In the genomic region with DNA sequence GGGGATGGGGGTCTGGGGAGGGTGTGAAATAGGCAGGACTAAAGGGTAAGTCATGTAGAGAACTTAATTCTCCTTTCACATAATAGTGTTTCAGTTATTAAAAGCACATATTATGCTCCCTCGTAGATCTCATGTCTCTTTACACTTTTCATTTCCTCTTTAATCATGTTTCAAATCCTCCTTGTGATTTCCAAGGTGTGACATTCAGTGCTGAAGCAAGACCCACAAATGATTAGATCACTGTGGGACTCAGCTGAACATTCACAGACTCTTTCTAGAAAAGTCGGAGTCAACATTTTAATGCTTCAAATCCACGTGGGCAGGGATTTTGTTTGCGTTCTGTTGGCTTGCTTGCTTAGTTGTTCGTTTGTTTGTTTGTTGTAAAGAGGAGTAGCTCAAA, we compare ENCODE assay signal across 1 cellular context.
TF ChIP-seq lines count a peak whose summit lies in the region.

No MANE protein-coding gene starts in this region.

TF ChIP-seq in GM12878, 131 proteins besides CTCF, POLR2A, EP300 and RAD21 (continued from another document and continues in another):
- TF ChIP-seq, protein P1, sequence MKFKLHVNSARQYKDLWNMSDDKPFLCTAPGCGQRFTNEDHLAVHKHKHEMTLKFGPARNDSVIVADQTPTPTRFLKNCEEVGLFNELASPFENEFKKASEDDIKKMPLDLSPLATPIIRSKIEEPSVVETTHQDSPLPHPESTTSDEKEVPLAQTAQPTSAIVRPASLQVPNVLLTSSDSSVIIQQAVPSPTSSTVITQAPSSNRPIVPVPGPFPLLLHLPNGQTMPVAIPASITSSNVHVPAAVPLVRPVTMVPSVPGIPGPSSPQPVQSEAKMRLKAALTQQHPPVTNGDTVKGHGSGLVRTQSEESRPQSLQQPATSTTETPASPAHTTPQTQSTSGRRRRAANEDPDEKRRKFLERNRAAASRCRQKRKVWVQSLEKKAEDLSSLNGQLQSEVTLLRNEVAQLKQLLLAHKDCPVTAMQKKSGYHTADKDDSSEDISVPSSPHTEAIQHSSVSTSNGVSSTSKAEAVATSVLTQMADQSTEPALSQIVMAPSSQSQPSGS (IDR thresholded peaks at IDR 0.05; ENCODE audit: low read length), result 0 out of 2 replicates have a peak, but pooled peaks have one; percentile 32
- TF ChIP-seq RAD51 (IDR thresholded peaks at IDR 0.05) (no peak; the same call in 1 of the 2 replicates), NFXL1 (IDR thresholded peaks at IDR 0.05; ENCODE audit: borderline replicate concordance) (no peak), MYB (IDR thresholded peaks at IDR 0.05; ENCODE audit: borderline replicate concordance, low read depth, low read length) (no peak), HDAC2 (IDR thresholded peaks at IDR 0.05) (no peak), NR2F1 (conservative IDR thresholded peaks at IDR 0.05) (no peak), PML (IDR thresholded peaks at IDR 0.05; ENCODE audit: low read length) (no peak), BHLHE40 (IDR thresholded peaks at IDR 0.05; ENCODE audit: borderline replicate concordance in 1 of 2, low read depth in 2 of 2, low read length in 1 of 2) (0 out of 4 replicates have a peak, but pooled peaks of 1 of the 2 experiments have one; percentile 18), CBX5 (IDR thresholded peaks at IDR 0.05; ENCODE audit: low read depth) (no peak), GABPA (IDR thresholded peaks at IDR 0.05; ENCODE audit: low read depth) (no peak), IKZF2 (IDR thresholded peaks at IDR 0.05) (peak; percentile 61 to 66; a peak in 2 of 4 replicates), POLR2AphosphoS2 (IDR thresholded peaks at IDR 0.05; ENCODE audit: low read depth, low read length) (no peak), RFX5 (IDR thresholded peaks at IDR 0.05; ENCODE audit: low read depth, low read length) (no peak), RCOR1 (conservative IDR thresholded peaks at IDR 0.05; ENCODE audit: low read depth, low read length) (no peak), JUND (IDR thresholded peaks at IDR 0.05; ENCODE audit: low read depth, low read length) (no peak), ZNF384 (IDR thresholded peaks at IDR 0.05; ENCODE audit: borderline replicate concordance, low read depth, low read length) (no peak), FOXM1 (IDR thresholded peaks at IDR 0.05; ENCODE audit: low read depth, low read length) (no peak), SUPT20H (IDR thresholded peaks at IDR 0.05; ENCODE audit: borderline replicate concordance, control insufficient read depth, low read depth, low read length) (no peak), CBFB (IDR thresholded peaks at IDR 0.05; ENCODE audit: low read depth) (no peak), RUNX3 (IDR thresholded peaks at IDR 0.05; ENCODE audit: low read length) (0 out of 2 replicates have a peak, but pooled peaks have one; percentile 20), KAT2A (conservative IDR thresholded peaks at IDR 0.05; ENCODE audit: control insufficient read depth, low read depth, low read length) (no peak), EZH2 (IDR thresholded peaks at IDR 0.05; ENCODE audit: borderline replicate concordance, control insufficient read depth, low read depth, low read length) (no peak), SPI1 (IDR thresholded peaks at IDR 0.05; ENCODE audit: borderline replicate concordance, insufficient read depth, low read depth, low read length) (peak; percentile 86), SREBF2 (IDR thresholded peaks at IDR 0.05; ENCODE audit: low read length) (no peak), ETV6 (conservative IDR thresholded peaks at IDR 0.05 in 1 of 2, IDR thresholded peaks at IDR 0.05 in 1 of 2; ENCODE audit: borderline replicate concordance in 1 of 2, low read depth in 1 of 2) (no peak), MEF2B (IDR thresholded peaks at IDR 0.05; ENCODE audit: partially characterized antibody, poor library complexity, severe bottlenecking) (peak; percentile 50), FOS (IDR thresholded peaks at IDR 0.05; ENCODE audit: borderline replicate concordance, extremely low read depth, insufficient read length) (no peak), HCFC1 (IDR thresholded peaks at IDR 0.05; ENCODE audit: low read length) (no peak), SMAD1 (IDR thresholded peaks at IDR 0.05; ENCODE audit: low read depth, partially characterized antibody) (peak; percentile 19), ATF7 (IDR thresholded peaks at IDR 0.05; ENCODE audit: low read depth) (peak; percentile 82), SP1 (IDR thresholded peaks at IDR 0.05; ENCODE audit: low read depth, low read length) (no peak), LARP7 (IDR thresholded peaks at IDR 0.05) (no peak), RELA (IDR thresholded peaks at IDR 0.05; ENCODE audit: borderline replicate concordance, partially characterized antibody) (no peak), TARDBP (IDR thresholded peaks at IDR 0.05; ENCODE audit: borderline replicate concordance) (no peak), MTA2 (IDR thresholded peaks at IDR 0.05; ENCODE audit: low read depth) (peak; percentile 83; the same call in 1 of the 2 replicates), TCF3 (IDR thresholded peaks at IDR 0.05; ENCODE audit: borderline replicate concordance, insufficient read depth, low read depth, low read length) (no peak), ZNF24 (IDR thresholded peaks at IDR 0.05) (0 out of 2 replicates have a peak, but pooled peaks have one; percentile 29), PAX8 (IDR thresholded peaks at IDR 0.05) (no peak), IRF4 (IDR thresholded peaks at IDR 0.05; ENCODE audit: low read depth, low read length) (no peak), SIN3A (IDR thresholded peaks at IDR 0.05; ENCODE audit: low read depth, low read length) (no peak)
- TF ChIP-seq, protein P2, sequence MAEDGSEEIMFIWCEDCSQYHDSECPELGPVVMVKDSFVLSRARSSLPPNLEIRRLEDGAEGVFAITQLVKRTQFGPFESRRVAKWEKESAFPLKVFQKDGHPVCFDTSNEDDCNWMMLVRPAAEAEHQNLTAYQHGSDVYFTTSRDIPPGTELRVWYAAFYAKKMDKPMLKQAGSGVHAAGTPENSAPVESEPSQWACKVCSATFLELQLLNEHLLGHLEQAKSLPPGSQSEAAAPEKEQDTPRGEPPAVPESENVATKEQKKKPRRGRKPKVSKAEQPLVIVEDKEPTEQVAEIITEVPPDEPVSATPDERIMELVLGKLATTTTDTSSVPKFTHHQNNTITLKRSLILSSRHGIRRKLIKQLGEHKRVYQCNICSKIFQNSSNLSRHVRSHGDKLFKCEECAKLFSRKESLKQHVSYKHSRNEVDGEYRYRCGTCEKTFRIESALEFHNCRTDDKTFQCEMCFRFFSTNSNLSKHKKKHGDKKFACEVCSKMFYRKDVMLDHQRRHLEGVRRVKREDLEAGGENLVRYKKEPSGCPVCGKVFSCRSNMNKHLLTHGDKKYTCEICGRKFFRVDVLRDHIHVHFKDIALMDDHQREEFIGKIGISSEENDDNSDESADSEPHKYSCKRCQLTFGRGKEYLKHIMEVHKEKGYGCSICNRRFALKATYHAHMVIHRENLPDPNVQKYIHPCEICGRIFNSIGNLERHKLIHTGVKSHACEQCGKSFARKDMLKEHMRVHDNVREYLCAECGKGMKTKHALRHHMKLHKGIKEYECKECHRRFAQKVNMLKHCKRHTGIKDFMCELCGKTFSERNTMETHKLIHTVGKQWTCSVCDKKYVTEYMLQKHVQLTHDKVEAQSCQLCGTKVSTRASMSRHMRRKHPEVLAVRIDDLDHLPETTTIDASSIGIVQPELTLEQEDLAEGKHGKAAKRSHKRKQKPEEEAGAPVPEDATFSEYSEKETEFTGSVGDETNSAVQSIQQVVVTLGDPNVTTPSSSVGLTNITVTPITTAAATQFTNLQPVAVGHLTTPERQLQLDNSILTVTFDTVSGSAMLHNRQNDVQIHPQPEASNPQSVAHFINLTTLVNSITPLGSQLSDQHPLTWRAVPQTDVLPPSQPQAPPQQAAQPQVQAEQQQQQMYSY (CRISPR knock-in tag; IDR thresholded peaks at IDR 0.05), result no peak
- TF ChIP-seq, protein P3, sequence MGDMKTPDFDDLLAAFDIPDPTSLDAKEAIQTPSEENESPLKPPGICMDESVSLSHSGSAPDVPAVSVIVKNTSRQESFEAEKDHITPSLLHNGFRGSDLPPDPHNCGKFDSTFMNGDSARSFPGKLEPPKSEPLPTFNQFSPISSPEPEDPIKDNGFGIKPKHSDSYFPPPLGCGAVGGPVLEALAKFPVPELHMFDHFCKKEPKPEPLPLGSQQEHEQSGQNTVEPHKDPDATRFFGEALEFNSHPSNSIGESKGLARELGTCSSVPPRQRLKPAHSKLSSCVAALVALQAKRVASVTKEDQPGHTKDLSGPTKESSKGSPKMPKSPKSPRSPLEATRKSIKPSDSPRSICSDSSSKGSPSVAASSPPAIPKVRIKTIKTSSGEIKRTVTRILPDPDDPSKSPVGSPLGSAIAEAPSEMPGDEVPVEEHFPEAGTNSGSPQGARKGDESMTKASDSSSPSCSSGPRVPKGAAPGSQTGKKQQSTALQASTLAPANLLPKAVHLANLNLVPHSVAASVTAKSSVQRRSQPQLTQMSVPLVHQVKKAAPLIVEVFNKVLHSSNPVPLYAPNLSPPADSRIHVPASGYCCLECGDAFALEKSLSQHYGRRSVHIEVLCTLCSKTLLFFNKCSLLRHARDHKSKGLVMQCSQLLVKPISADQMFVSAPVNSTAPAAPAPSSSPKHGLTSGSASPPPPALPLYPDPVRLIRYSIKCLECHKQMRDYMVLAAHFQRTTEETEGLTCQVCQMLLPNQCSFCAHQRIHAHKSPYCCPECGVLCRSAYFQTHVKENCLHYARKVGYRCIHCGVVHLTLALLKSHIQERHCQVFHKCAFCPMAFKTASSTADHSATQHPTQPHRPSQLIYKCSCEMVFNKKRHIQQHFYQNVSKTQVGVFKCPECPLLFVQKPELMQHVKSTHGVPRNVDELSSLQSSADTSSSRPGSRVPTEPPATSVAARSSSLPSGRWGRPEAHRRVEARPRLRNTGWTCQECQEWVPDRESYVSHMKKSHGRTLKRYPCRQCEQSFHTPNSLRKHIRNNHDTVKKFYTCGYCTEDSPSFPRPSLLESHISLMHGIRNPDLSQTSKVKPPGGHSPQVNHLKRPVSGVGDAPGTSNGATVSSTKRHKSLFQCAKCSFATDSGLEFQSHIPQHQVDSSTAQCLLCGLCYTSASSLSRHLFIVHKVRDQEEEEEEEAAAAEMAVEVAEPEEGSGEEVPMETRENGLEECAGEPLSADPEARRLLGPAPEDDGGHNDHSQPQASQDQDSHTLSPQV (IDR thresholded peaks at IDR 0.05), result no peak
- TF ChIP-seq, protein P4, sequence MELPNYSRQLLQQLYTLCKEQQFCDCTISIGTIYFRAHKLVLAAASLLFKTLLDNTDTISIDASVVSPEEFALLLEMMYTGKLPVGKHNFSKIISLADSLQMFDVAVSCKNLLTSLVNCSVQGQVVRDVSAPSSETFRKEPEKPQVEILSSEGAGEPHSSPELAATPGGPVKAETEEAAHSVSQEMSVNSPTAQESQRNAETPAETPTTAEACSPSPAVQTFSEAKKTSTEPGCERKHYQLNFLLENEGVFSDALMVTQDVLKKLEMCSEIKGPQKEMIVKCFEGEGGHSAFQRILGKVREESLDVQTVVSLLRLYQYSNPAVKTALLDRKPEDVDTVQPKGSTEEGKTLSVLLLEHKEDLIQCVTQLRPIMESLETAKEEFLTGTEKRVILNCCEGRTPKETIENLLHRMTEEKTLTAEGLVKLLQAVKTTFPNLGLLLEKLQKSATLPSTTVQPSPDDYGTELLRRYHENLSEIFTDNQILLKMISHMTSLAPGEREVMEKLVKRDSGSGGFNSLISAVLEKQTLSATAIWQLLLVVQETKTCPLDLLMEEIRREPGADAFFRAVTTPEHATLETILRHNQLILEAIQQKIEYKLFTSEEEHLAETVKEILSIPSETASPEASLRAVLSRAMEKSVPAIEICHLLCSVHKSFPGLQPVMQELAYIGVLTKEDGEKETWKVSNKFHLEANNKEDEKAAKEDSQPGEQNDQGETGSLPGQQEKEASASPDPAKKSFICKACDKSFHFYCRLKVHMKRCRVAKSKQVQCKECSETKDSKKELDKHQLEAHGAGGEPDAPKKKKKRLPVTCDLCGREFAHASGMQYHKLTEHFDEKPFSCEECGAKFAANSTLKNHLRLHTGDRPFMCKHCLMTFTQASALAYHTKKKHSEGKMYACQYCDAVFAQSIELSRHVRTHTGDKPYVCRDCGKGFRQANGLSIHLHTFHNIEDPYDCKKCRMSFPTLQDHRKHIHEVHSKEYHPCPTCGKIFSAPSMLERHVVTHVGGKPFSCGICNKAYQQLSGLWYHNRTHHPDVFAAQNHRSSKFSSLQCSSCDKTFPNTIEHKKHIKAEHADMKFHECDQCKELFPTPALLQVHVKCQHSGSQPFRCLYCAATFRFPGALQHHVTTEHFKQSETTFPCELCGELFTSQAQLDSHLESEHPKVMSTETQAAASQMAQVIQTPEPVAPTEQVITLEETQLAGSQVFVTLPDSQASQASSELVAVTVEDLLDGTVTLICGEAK (IDR thresholded peaks at IDR 0.05; ENCODE audit: borderline replicate concordance), result no peak
- TF ChIP-seq, protein P5, sequence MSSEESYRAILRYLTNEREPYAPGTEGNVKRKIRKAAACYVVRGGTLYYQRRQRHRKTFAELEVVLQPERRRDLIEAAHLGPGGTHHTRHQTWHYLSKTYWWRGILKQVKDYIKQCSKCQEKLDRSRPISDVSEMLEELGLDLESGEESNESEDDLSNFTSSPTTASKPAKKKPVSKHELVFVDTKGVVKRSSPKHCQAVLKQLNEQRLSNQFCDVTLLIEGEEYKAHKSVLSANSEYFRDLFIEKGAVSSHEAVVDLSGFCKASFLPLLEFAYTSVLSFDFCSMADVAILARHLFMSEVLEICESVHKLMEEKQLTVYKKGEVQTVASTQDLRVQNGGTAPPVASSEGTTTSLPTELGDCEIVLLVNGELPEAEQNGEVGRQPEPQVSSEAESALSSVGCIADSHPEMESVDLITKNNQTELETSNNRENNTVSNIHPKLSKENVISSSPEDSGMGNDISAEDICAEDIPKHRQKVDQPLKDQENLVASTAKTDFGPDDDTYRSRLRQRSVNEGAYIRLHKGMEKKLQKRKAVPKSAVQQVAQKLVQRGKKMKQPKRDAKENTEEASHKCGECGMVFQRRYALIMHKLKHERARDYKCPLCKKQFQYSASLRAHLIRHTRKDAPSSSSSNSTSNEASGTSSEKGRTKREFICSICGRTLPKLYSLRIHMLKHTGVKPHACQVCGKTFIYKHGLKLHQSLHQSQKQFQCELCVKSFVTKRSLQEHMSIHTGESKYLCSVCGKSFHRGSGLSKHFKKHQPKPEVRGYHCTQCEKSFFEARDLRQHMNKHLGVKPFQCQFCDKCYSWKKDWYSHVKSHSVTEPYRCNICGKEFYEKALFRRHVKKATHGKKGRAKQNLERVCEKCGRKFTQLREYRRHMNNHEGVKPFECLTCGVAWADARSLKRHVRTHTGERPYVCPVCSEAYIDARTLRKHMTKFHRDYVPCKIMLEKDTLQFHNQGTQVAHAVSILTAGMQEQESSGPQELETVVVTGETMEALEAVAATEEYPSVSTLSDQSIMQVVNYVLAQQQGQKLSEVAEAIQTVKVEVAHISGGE (CRISPR knock-in tag; IDR thresholded peaks at IDR 0.05), result no peak
- TF ChIP-seq, protein P6, sequence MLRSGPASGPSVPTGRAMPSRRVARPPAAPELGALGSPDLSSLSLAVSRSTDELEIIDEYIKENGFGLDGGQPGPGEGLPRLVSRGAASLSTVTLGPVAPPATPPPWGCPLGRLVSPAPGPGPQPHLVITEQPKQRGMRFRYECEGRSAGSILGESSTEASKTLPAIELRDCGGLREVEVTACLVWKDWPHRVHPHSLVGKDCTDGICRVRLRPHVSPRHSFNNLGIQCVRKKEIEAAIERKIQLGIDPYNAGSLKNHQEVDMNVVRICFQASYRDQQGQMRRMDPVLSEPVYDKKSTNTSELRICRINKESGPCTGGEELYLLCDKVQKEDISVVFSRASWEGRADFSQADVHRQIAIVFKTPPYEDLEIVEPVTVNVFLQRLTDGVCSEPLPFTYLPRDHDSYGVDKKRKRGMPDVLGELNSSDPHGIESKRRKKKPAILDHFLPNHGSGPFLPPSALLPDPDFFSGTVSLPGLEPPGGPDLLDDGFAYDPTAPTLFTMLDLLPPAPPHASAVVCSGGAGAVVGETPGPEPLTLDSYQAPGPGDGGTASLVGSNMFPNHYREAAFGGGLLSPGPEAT (IDR thresholded peaks at IDR 0.05; ENCODE audit: low read depth), result peak; percentile 75
